Comparison of ENCODE assay signal across 1 cellular context in the genomic region with DNA sequence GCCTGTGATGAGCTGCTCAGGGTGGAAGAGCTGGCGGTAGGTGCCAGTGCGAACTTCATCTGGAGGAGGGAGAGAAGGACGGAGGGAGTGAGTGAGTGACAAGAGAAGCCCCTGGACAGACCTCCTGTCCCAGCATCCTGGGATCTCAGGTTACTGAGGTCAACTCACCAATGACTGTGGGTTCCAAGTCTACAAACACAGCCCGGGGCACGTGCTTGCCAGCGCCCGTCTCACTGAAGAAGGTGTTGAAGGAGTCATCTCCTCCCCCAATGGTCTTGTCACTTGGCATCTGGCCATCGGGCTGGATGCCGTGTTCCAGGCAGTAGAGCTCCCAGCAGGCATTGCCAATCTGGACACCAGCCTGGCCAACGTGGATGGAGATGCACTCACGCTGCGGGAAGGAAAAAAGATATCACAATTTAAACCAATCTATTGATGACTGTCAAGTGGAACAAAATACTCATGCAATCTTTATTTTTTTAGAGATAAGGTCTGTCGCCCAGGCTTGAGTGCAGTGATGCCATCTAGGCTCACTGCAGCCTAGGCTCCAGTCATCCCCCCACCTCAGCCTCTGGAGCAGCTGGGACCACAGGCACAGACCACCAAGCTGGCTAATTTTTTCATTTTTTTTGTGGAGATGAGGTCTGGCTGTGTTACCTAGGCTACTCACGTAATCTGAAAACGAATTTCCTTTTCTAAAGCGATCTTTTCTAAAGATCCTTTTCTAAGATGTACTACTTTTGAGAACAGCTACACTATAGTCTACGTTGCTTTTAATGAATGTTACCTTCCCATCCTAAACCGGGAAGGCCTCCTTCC.
TF ChIP-seq lines count a peak whose summit lies in the region.

No MANE protein-coding gene starts in this region.

TF ChIP-seq in HepG2, 621 proteins besides CTCF, POLR2A, EP300 and RAD21:
- TF ChIP-seq FOXJ3 (CRISPR knock-in tag; IDR thresholded peaks at IDR 0.05; ENCODE audit: borderline replicate concordance) (0 out of 2 replicates have a peak, but pooled peaks have one; percentile 2), RFXAP (CRISPR knock-in tag; IDR thresholded peaks at IDR 0.05; ENCODE audit: borderline replicate concordance) (no peak), RBM22 (optimal IDR thresholded peaks at IDR 0.05; ENCODE audit: low read length) (peak; percentile 11), NFIB (CRISPR knock-in tag; IDR thresholded peaks at IDR 0.05; ENCODE audit: borderline replicate concordance) (no peak), ZNF496 (CRISPR knock-in tag; IDR thresholded peaks at IDR 0.05; ENCODE audit: insufficient replicate concordance) (no peak), TP53 (CRISPR knock-in tag; conservative IDR thresholded peaks at IDR 0.05) (0 out of 2 replicates have a peak, but pooled peaks have one; percentile 11), ZSCAN20 (CRISPR knock-in tag; IDR thresholded peaks at IDR 0.05; ENCODE audit: borderline replicate concordance) (peak; percentile 11; the same call in 1 of the 2 replicates), LCORL (IDR thresholded peaks at IDR 0.05) (no peak), LCORL (CRISPR knock-in tag; IDR thresholded peaks at IDR 0.05) (peak; percentile 1; the same call in 1 of the 2 replicates)
- TF ChIP-seq, protein P1, sequence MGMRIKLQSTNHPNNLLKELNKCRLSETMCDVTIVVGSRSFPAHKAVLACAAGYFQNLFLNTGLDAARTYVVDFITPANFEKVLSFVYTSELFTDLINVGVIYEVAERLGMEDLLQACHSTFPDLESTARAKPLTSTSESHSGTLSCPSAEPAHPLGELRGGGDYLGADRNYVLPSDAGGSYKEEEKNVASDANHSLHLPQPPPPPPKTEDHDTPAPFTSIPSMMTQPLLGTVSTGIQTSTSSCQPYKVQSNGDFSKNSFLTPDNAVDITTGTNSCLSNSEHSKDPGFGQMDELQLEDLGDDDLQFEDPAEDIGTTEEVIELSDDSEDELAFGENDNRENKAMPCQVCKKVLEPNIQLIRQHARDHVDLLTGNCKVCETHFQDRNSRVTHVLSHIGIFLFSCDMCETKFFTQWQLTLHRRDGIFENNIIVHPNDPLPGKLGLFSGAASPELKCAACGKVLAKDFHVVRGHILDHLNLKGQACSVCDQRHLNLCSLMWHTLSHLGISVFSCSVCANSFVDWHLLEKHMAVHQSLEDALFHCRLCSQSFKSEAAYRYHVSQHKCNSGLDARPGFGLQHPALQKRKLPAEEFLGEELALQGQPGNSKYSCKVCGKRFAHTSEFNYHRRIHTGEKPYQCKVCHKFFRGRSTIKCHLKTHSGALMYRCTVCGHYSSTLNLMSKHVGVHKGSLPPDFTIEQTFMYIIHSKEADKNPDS (CRISPR knock-in tag; IDR thresholded peaks at IDR 0.05), result 0 out of 2 replicates have a peak, but pooled peaks have one; percentile 0
- TF ChIP-seq, protein P2, sequence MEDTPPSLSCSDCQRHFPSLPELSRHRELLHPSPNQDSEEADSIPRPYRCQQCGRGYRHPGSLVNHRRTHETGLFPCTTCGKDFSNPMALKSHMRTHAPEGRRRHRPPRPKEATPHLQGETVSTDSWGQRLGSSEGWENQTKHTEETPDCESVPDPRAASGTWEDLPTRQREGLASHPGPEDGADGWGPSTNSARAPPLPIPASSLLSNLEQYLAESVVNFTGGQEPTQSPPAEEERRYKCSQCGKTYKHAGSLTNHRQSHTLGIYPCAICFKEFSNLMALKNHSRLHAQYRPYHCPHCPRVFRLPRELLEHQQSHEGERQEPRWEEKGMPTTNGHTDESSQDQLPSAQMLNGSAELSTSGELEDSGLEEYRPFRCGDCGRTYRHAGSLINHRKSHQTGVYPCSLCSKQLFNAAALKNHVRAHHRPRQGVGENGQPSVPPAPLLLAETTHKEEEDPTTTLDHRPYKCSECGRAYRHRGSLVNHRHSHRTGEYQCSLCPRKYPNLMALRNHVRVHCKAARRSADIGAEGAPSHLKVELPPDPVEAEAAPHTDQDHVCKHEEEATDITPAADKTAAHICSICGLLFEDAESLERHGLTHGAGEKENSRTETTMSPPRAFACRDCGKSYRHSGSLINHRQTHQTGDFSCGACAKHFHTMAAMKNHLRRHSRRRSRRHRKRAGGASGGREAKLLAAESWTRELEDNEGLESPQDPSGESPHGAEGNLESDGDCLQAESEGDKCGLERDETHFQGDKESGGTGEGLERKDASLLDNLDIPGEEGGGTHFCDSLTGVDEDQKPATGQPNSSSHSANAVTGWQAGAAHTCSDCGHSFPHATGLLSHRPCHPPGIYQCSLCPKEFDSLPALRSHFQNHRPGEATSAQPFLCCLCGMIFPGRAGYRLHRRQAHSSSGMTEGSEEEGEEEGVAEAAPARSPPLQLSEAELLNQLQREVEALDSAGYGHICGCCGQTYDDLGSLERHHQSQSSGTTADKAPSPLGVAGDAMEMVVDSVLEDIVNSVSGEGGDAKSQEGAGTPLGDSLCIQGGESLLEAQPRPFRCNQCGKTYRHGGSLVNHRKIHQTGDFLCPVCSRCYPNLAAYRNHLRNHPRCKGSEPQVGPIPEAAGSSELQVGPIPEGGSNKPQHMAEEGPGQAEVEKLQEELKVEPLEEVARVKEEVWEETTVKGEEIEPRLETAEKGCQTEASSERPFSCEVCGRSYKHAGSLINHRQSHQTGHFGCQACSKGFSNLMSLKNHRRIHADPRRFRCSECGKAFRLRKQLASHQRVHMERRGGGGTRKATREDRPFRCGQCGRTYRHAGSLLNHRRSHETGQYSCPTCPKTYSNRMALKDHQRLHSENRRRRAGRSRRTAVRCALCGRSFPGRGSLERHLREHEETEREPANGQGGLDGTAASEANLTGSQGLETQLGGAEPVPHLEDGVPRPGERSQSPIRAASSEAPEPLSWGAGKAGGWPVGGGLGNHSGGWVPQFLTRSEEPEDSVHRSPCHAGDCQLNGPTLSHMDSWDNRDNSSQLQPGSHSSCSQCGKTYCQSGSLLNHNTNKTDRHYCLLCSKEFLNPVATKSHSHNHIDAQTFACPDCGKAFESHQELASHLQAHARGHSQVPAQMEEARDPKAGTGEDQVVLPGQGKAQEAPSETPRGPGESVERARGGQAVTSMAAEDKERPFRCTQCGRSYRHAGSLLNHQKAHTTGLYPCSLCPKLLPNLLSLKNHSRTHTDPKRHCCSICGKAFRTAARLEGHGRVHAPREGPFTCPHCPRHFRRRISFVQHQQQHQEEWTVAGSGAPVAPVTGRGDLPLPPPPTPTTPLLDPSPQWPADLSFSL (CRISPR knock-in tag; IDR thresholded peaks at IDR 0.05), result 0 out of 2 replicates have a peak, but pooled peaks have one; percentile 12
- TF ChIP-seq, protein P3, sequence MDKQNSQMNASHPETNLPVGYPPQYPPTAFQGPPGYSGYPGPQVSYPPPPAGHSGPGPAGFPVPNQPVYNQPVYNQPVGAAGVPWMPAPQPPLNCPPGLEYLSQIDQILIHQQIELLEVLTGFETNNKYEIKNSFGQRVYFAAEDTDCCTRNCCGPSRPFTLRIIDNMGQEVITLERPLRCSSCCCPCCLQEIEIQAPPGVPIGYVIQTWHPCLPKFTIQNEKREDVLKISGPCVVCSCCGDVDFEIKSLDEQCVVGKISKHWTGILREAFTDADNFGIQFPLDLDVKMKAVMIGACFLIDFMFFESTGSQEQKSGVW (CRISPR knock-in tag; IDR thresholded peaks at IDR 0.05; ENCODE audit: borderline replicate concordance), result 0 out of 2 replicates have a peak, but pooled peaks have one; percentile 31
- TF ChIP-seq, protein P4, sequence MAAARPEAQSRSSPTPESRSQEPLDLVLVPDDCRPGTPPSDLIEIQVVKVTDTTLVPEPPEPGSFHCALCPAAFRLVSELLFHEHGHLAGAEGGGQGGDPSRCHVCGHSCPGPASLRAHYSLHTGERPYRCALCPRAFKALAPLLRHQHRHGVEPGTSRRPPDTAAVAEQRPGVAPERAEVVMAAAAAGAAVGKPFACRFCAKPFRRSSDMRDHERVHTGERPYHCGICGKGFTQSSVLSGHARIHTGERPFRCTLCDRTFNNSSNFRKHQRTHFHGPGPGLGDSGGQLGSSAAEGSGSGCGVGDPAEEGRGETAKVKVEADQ (CRISPR knock-in tag; IDR thresholded peaks at IDR 0.05; ENCODE audit: borderline replicate concordance), result no peak
